In genomic region chr2:113686537-113686936, GRCh38 we compare ENCODE assay signal across 22 cellular contexts. TPM values are rescaled to one million over a fixed set of nuclear protein-coding genes. Genes with fewer than 3 reads are reported as not detected.
DNase-seq lines count a peak whose midpoint lies in the region; ATAC-seq and TF ChIP-seq lines count a peak whose summit lies in the region.
"Had no signal": no experiment of that assay in that cellular context is flagged by ENCODE, and none has a peak within 500 bp of the region (broad histone marks: within the 10 kb centered on the region; RNA-seq: fewer than 3 reads in every experiment).

No MANE protein-coding gene starts in this region.

- H3K27me3 Mint-ChIP-seq in osteocyte (ENCODE audit: unreplicated experiment): peaks cover 37% of the 10 kb centered on the region
- H3K27me3 Mint-ChIP-seq: B cell had no signal

- H3K9me3 Mint-ChIP-seq in osteocyte (ENCODE audit: unreplicated experiment): no peaks in the 10 kb centered on the region

- no peaks in the 10 kb centered on the region for H3K36me3 Mint-ChIP-seq in osteocyte (ENCODE audit: unreplicated experiment)
- H3K36me3 Mint-ChIP-seq: CD4-positive, CD25-positive, alpha-beta regulatory T cell had no signal

- H3K27ac Mint-ChIP-seq in osteocyte (ENCODE audit: unreplicated experiment): no peak overlapping the region
- H3K27ac Mint-ChIP-seq: B cell; CD4-positive, CD25-positive, alpha-beta regulatory T cell; H9 had no signal

- peak; percentile 62 for DNase-seq in ELR (ENCODE audit: low read depth)
- DNase-seq in LHCN-M2 (ENCODE audit: low read depth): peak; percentile 11
- peak; percentile 5 for DNase-seq in amniotic epithelial cell (ENCODE audit: low read depth)
- peak; percentile 27 for DNase-seq in iris pigment epithelial cell (ENCODE audit: low read depth)
- DNase-seq in activated CD8-positive, alpha-beta memory T cell treated with anti-CD3 and anti-CD28 coated beads, Interleukin-2, amount 50 U/mL, for 4 hours: no peak
- DNase-seq in SIG-M5 treated with dmso at 0.1 percent for 504 hours (lab: John Stamatoyannopoulos, UW; ENCODE audit: unreplicated experiment): no peak
- DNase-seq in osteocyte (ENCODE audit: extremely low spot score, unreplicated experiment): no peak
- DNase-seq: CD4-positive, CD25-positive, alpha-beta regulatory T cell; COR-L47; DMS 273 treated with DMSO at 0.1 percent for 48 hours; DND-41; GDM1; H9; KBM-7; NCI-H1092; NCI-H1436 treated with DMSO at 0.1 percent for 48 hours; NCI-H2029; NCI-H345; NCI-H526 had no signal

- no peak for TF ChIP-seq CTCF in osteocyte (IDR thresholded peaks at IDR 0.05)

- no peaks in the 10 kb centered on the region for H3K4me1 Mint-ChIP-seq in osteocyte (ENCODE audit: unreplicated experiment)
- H3K4me1 Mint-ChIP-seq: CD4-positive, CD25-positive, alpha-beta regulatory T cell; H9 had no signal

- no peak overlapping the region for H3K4me3 Mint-ChIP-seq in osteocyte (ENCODE audit: unreplicated experiment)
- H3K4me3 Mint-ChIP-seq: B cell; CD4-positive, CD25-positive, alpha-beta regulatory T cell; H9 had no signal

- ATAC-seq in esophagus mucosa: no peak
- ATAC-seq: Right ventricle myocardium inferior had no signal

RNA-seq across cellular contexts. Expression of gene RABL2A, which starts 59.5 kb away (rescaled TPM):
- 4.0 and 5.1 TPM in 2 replicates for total RNA-seq in LHCN-M2 (2014; rRNA removed)
- polyA plus RNA-seq in LHCN-M2 (2012): 6.6 TPM
- 24.9 and 26.2 TPM in 2 replicates for total RNA-seq in osteocyte
- total RNA-seq in esophagus mucosa: 5.3 TPM

Comparison
In these comparisons a context has a peak if more than half of its experiments do, and no peak if none do; other contexts are left out.
1. DNase-seq: peak in ELR (single experiment), LHCN-M2 (single experiment), amniotic epithelial cell (single experiment) and iris pigment epithelial cell (single experiment); none in activated CD8-positive, alpha-beta memory T cell treated with anti-CD3 and anti-CD28 coated beads, Interleukin-2, amount 50 U/mL, for 4 hours (single experiment), SIG-M5 treated with dmso at 0.1 percent for 504 hours (single experiment) and osteocyte (single experiment).